In the genomic region with DNA sequence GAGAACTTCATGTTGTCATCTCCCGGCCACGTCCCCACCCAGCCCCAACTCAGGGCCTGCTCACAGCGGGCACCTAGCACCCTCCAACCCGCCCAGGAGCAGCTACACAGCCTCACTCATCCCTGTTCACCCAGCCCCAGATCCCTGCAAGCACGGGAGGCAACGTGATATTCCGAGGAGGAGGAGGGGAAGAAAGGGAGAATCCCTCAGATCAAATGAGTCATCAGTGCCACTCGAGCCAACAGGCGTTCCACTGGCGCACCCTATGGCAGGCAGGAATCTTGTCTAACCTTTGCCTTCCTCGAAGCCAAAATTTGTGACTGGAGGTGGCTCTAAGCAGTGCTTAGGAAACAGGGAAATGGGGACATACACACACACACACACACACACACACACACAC, we compare ENCODE assay signal across 8 cellular contexts. TPM values are rescaled to one million over a fixed set of nuclear protein-coding genes. Genes with fewer than 3 reads are reported as not detected.
DNase-seq lines count a peak whose midpoint lies in the region; ATAC-seq and TF ChIP-seq lines count a peak whose summit lies in the region.

No MANE protein-coding gene starts in this region.

- H3K4me1 ChIP-seq in neural progenitor cell: no peaks in the 10 kb centered on the region
- H3K4me1 ChIP-seq in Peyer's patch: no peaks in the 10 kb centered on the region
- H3K4me1 ChIP-seq in tibial artery: no peaks in the 10 kb centered on the region

- ATAC-seq in HG03460 (IDR thresholded peaks at IDR 0.05; ENCODE audit: unreplicated experiment): no peak

- intact Hi-C loops in tibial artery (cut with DNase I; ENCODE audit: low total_unique reads): loop anchor here (5.0 to 10.0 kb wide), 2 partner anchors 127 to 475 kb away; no protein-coding TSS in a partner anchor

- no peak for TF ChIP-seq POLR2A in Peyer's patch (IDR thresholded peaks at IDR 0.05)

- H3K9ac ChIP-seq in neural progenitor cell: no peak overlapping the region

- no peak overlapping the region for H2AFZ ChIP-seq in neural progenitor cell (replicated peaks)

- H3K4me3 Mint-ChIP-seq in neural progenitor cell: no peak overlapping the region

- H3K4me1 Mint-ChIP-seq in neural progenitor cell: no peaks in the 10 kb centered on the region

- H3K4me2 ChIP-seq in neural progenitor cell: no peak overlapping the region

- peaks cover 3% of the 10 kb centered on the region for H3K9me3 Mint-ChIP-seq in neural progenitor cell

- DNase-seq in DMS153 treated with DMSO at 0.1 percent for 48 hours (lab: John Stamatoyannopoulos, UW; ENCODE audit: unreplicated experiment) (peak; percentile 29), NCI-H2107 treated with DMSO at 0.1 percent for 48 hours (lab: John Stamatoyannopoulos, UW; ENCODE audit: unreplicated experiment) (peak; percentile 69), caudate nucleus (lab: John Stamatoyannopoulos, UW) (peak in 40 of 61 donors; percentile 12 to 88 (median 54)), neural progenitor cell (ENCODE audit: low spot score) (peak; percentile 16), Peyer's patch (no peak), tibial artery (no peak), NCI-H748 (lab: John Stamatoyannopoulos, UW; ENCODE audit: unreplicated experiment) (no peak)

- H3K4me3 ChIP-seq in neural progenitor cell: no peak overlapping the region
- no peak overlapping the region for H3K4me3 ChIP-seq in Peyer's patch
- no peak overlapping the region for H3K4me3 ChIP-seq in tibial artery

- H3K36me3 Mint-ChIP-seq in neural progenitor cell: no peaks in the 10 kb centered on the region

- no peaks in the 10 kb centered on the region for H3K27me3 Mint-ChIP-seq in neural progenitor cell (ENCODE audit: insufficient read depth, low read depth)

- no peak overlapping the region for H3K27ac Mint-ChIP-seq in neural progenitor cell

- no peaks in the 10 kb centered on the region for H3K79me2 ChIP-seq in neural progenitor cell (ENCODE audit: low read depth)

- H3K27me3 ChIP-seq in neural progenitor cell: no peaks in the 10 kb centered on the region
- H3K27me3 ChIP-seq in Peyer's patch: no peaks in the 10 kb centered on the region
- H3K27me3 ChIP-seq in tibial artery: peaks cover 0 to 9% of the 10 kb centered on the region in 2 donors

- H3K9me3 ChIP-seq in neural progenitor cell (ENCODE audit: low read depth): no peaks in the 10 kb centered on the region
- no peaks in the 10 kb centered on the region for H3K9me3 ChIP-seq in Peyer's patch
- H3K9me3 ChIP-seq in tibial artery: no peaks in the 10 kb centered on the region

- H3F3A ChIP-seq in neural progenitor cell (ENCODE audit: low read depth): no peaks in the 10 kb centered on the region

- no peaks in the 10 kb centered on the region for H4K20me1 ChIP-seq in neural progenitor cell (ENCODE audit: low read depth)

- H3K36me3 ChIP-seq in neural progenitor cell: no peaks in the 10 kb centered on the region
- H3K36me3 ChIP-seq in Peyer's patch: no peaks in the 10 kb centered on the region
- H3K36me3 ChIP-seq in tibial artery: no peaks in the 10 kb centered on the region

- no peak for TF ChIP-seq CTCF in neural progenitor cell (IDR thresholded peaks at IDR 0.05)
- TF ChIP-seq CTCF in Peyer's patch (IDR thresholded peaks at IDR 0.05): peak in 3 of 6 experiments; percentile 2 to 18 (median 4)
- TF ChIP-seq CTCF in tibial artery (IDR thresholded peaks at IDR 0.05): no peak

- no peak overlapping the region for H3K27ac ChIP-seq in caudate nucleus (ENCODE audit: low read depth, low read length)
- no peak overlapping the region for H3K27ac ChIP-seq in neural progenitor cell
- no peak overlapping the region for H3K27ac ChIP-seq in Peyer's patch
- no peak overlapping the region for H3K27ac ChIP-seq in tibial artery

RNA-seq across cellular contexts. Expression of a gene that starts 14.0 kb away (rescaled TPM):
- 21.6 and 22.8 TPM in 2 replicates for total RNA-seq in neural progenitor cell (ENCODE audit: low replicate concordance)
- 10 to 100 TPM; 18.9 to 31.4 (median 23.9) TPM for total RNA-seq in Peyer's patch

RNA-seq across cellular contexts. Expression of a gene that starts 34.9 kb away (rescaled TPM):
- total RNA-seq in neural progenitor cell (ENCODE audit: low replicate concordance): 0.07 and 0.50 TPM in 2 replicates
- 1 to 10 TPM in 1 of 4 donors, not detected in 3; 2.0 TPM for total RNA-seq in Peyer's patch

Comparison
In these comparisons a context has a peak if more than half of its experiments do, and no peak if none do; other contexts are left out.
1. DNase-seq: peak in DMS153 treated with DMSO at 0.1 percent for 48 hours (single experiment), NCI-H2107 treated with DMSO at 0.1 percent for 48 hours (single experiment), caudate nucleus (40 of 61) and neural progenitor cell (single experiment); none in Peyer's patch (0 of 3), tibial artery (0 of 2) and NCI-H748 (single experiment).